Comparison of ENCODE assay signal across 25 cellular contexts in the genomic region with DNA sequence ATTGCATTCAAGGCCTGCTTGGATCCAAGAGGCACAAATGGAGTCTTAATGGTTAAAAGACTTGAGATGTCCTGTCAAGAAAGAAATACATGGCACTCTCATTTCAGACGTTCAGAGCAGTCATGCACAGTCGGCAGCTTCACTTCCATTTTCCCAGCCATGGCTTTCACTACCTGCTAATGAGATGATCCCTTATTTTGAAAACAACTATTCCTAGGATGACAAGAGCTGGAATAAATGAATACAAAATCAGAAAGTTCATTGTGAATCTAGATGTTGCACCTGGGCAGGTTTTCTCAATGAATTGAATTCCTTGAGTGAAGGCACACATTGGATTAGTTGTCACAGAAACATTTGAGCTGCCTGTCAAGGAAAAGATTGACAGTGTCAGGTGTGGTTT. TPM values are rescaled to one million over a fixed set of nuclear protein-coding genes. Genes with fewer than 3 reads are reported as not detected.
"Had no signal": no experiment of that assay in that cellular context is flagged by ENCODE, and none has a peak within 500 bp of the region (broad histone marks: within the 10 kb centered on the region; RNA-seq: fewer than 3 reads in every experiment).

No MANE protein-coding gene starts in this region.

- H3K36me3 ChIP-seq: transverse colon, uterus had no signal

- H3K4me3 ChIP-seq: stomach, suprapubic skin, testis, thoracic aorta, thyroid gland, tibial artery, tibial nerve, transverse colon, upper lobe of left lung, upper lobe of right lung, uterus, vagina had no signal

- H3K27me3 ChIP-seq: stomach, suprapubic skin, testis, thyroid gland, tibial artery, tibial nerve, transverse colon, upper lobe of left lung, upper lobe of right lung, uterus, vagina had no signal

- DNase-seq: stimulated activated CD4-positive, alpha-beta T cell treated with anti-CD3 and anti-CD28 coated beads, Interleukin-2, amount 100 ng/mL, for 48 hours; stimulated activated CD4-positive, alpha-beta T cell treated with anti-CD3 and anti-CD28 coated beads, Interleukin-4, amount 100 ng/mL, for 1 hour; stimulated activated CD4-positive, alpha-beta T cell treated with anti-CD3 and anti-CD28 coated beads, Interleukin-4, amount 100 ng/mL, for 24 hours; stimulated activated CD4-positive, alpha-beta T cell treated with anti-CD3 and anti-CD28 coated beads, Interleukin-4, amount 100 ng/mL, for 4 hours; stimulated activated CD8-positive, alpha-beta memory T cell treated with anti-CD3 and anti-CD28 coated beads, Interleukin-4, amount 100 ng/mL, for 48 hours; stimulated activated naive B cell treated with anti-CD40 and anti-IgM and Interleukin-4, amounts not matched to agents 10 μg/mL and 1 μg/mL and 100 μg/mL, for 72 hours; stimulated activated naive CD4-positive, alpha-beta T cell; stimulated activated naive CD4-positive, alpha-beta T cell treated with Interleukin-2 at 50 U/mL for 16 hours; stimulated activated naive CD8-positive, alpha-beta T cell treated with anti-CD3 and anti-CD28 coated beads, Interleukin-15, amount 100 ng/mL, for 72 hours; stimulated activated naive CD8-positive, alpha-beta T cell treated with anti-CD3 and anti-CD28 coated beads, Interleukin-15, Interleukin-2, amounts not matched to agents 100 U/mL and 50 U/mL, for 24 hours; stomach; substantia nigra; testis; thyroid gland; tibial artery; transverse colon; trophoblast cell; upper lobe of left lung; upper lobe of right lung; uterus had no signal

- H3K9me3 ChIP-seq: stomach, suprapubic skin, testis, thoracic aorta, thyroid gland, tibial artery, tibial nerve, transverse colon, upper lobe of left lung, upper lobe of right lung, uterus, vagina had no signal

- H3K27ac ChIP-seq: stomach, suprapubic skin, testis, thoracic aorta, thyroid gland, tibial artery, tibial nerve, transverse colon, upper lobe of left lung, upper lobe of right lung, uterus, vagina had no signal

RNA-seq across cellular contexts. Expression of a gene that starts 25.7 kb away (rescaled TPM):
- polyA plus RNA-seq: stomach, urinary bladder had no signal

RNA-seq across cellular contexts. Expression of a gene that starts 25.8 kb away (rescaled TPM):
- polyA plus RNA-seq: stomach had no signal
